ENCODE assay signal across 16 cellular contexts in genomic region chr21:26471116-26471505, GRCh38.
"Had no signal": no experiment of that assay in that cellular context is flagged by ENCODE, and none has a peak within 500 bp of the region (broad histone marks: within the 10 kb centered on the region; RNA-seq: fewer than 3 reads in every experiment).

No MANE protein-coding gene starts in this region.

- H3K4me3 ChIP-seq: gastroesophageal sphincter, psoas muscle, right lobe of liver, thoracic aorta, transverse colon had no signal

- H3K4me1 Mint-ChIP-seq: immature natural killer cell; stimulated activated memory B cell treated with anti-CD40 and anti-IgM and Interleukin-4, amounts not matched to agents 10 μg/mL and 1 μg/mL and 100 μg/mL, for 72 hours had no signal

- H3K27ac ChIP-seq: gastroesophageal sphincter, neutrophil, psoas muscle, right lobe of liver, thoracic aorta, transverse colon had no signal

- H3K27me3 ChIP-seq: gastroesophageal sphincter, neutrophil, right lobe of liver, transverse colon had no signal

- DNase-seq: effector memory CD4-positive, alpha-beta T cell; foreskin fibroblast; immature natural killer cell; naive thymus-derived CD4-positive, alpha-beta T cell; psoas muscle; retina; right lobe of liver; stimulated activated CD4-positive, alpha-beta T cell treated with anti-CD3 and anti-CD28 coated beads, Interleukin-4, amount 100 ng/mL, for 1 hour; transverse colon had no signal

- H3K4me3 Mint-ChIP-seq: immature natural killer cell; naive thymus-derived CD4-positive, alpha-beta T cell; stimulated activated memory B cell treated with anti-CD40 and anti-IgM and Interleukin-4, amounts not matched to agents 10 μg/mL and 1 μg/mL and 100 μg/mL, for 72 hours; stimulated activated naive CD8-positive, alpha-beta T cell treated with anti-CD3 and anti-CD28 coated beads, Interleukin-15, Interleukin-2, amounts not matched to agents 100 ng/mL and 50 ng/mL, for 24 hours had no signal

- ATAC-seq: esophagus mucosa; gastroesophageal sphincter; naive thymus-derived CD4-positive, alpha-beta T cell; psoas muscle; right lobe of liver; stimulated activated memory B cell treated with anti-CD40 and anti-IgM and Interleukin-4, amounts not matched to agents 10 μg/mL and 1 μg/mL and 100 μg/mL, for 72 hours had no signal

- H3K36me3 ChIP-seq: gastroesophageal sphincter, neutrophil, right lobe of liver, thoracic aorta, transverse colon had no signal

- H3K36me3 Mint-ChIP-seq: immature natural killer cell; naive thymus-derived CD4-positive, alpha-beta T cell; stimulated activated memory B cell treated with anti-CD40 and anti-IgM and Interleukin-4, amounts not matched to agents 10 μg/mL and 1 μg/mL and 100 μg/mL, for 72 hours had no signal

- H3K9me3 ChIP-seq: gastroesophageal sphincter, psoas muscle, right lobe of liver, thoracic aorta, transverse colon had no signal

- FAIRE-seq: endometrium had no signal

- H3K27me3 Mint-ChIP-seq: stimulated activated memory B cell treated with anti-CD40 and anti-IgM and Interleukin-4, amounts not matched to agents 10 μg/mL and 1 μg/mL and 100 μg/mL, for 72 hours; stimulated activated naive CD8-positive, alpha-beta T cell treated with anti-CD3 and anti-CD28 coated beads, Interleukin-15, Interleukin-2, amounts not matched to agents 100 ng/mL and 50 ng/mL, for 24 hours had no signal

- H3K4me1 ChIP-seq: gastroesophageal sphincter, psoas muscle, right lobe of liver, transverse colon had no signal

- H3K27ac Mint-ChIP-seq: immature natural killer cell; naive thymus-derived CD4-positive, alpha-beta T cell; stimulated activated memory B cell treated with anti-CD40 and anti-IgM and Interleukin-4, amounts not matched to agents 10 μg/mL and 1 μg/mL and 100 μg/mL, for 72 hours; stimulated activated naive CD8-positive, alpha-beta T cell treated with anti-CD3 and anti-CD28 coated beads, Interleukin-15, Interleukin-2, amounts not matched to agents 100 ng/mL and 50 ng/mL, for 24 hours had no signal
